20 cellular contexts compared by ENCODE assay signal in the genomic region with DNA sequence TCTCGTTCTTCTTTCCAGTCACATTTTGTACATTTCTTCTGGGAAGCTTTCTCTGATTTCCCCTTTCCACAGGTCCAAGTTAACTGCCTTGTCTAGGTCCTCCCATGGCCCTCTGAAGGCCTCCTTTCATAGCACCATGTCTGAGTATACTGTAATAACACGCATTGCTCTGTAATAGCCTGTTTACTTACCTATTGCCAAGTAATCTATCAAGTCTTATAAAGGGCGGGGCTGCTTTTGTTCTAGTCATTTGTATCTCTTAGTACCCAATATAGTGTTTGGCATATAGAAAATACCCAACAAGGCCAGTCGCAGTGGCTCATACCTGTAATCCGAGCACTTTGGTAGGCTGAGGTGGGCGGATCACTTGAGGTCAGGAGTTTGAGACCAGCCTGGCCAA. TPM values are rescaled to one million over a fixed set of nuclear protein-coding genes. Genes with fewer than 3 reads are reported as not detected.
DNase-seq lines count a peak whose midpoint lies in the region; ATAC-seq and TF ChIP-seq lines count a peak whose summit lies in the region.
"Had no signal": no experiment of that assay in that cellular context is flagged by ENCODE, and none has a peak within 500 bp of the region (broad histone marks: within the 10 kb centered on the region; RNA-seq: fewer than 3 reads in every experiment).

No MANE protein-coding gene starts in this region.

- H3K27me3 ChIP-seq in Panc1 (ENCODE audit: control insufficient read depth, insufficient read depth, low read length) (no peaks in the 10 kb centered on the region), transverse colon (no peaks in the 10 kb centered on the region)
- H3K27me3 ChIP-seq: MG63 had no signal

- peak; percentile 46 for ATAC-seq in activated CD4-positive, alpha-beta T cell treated with anti-CD3 and anti-CD28 coated beads for 36 hours
- ATAC-seq in Panc1 (no peak), SK-N-SH treated with all-trans-retinoic acid at 6 μM for 48 hours (no peak)

- no peak for TF ChIP-seq EP300 in transverse colon (IDR thresholded peaks at IDR 0.05; ENCODE audit: low read depth)

- H3K4me1 Mint-ChIP-seq in activated CD4-positive, alpha-beta T cell treated with anti-CD3 and anti-CD28 coated beads for 36 hours: peaks cover 31% of the 10 kb centered on the region
- peaks cover 37% of the 10 kb centered on the region for H3K4me1 Mint-ChIP-seq in activated CD4-positive, alpha-beta T cell treated with anti-CD3 and anti-CD28 coated beads, Interleukin-2, amount 10 ng/mL, durations not matched to agents 7 days and 5 days
- H3K4me1 Mint-ChIP-seq in glutamatergic neuron (ENCODE audit: low read depth, unreplicated experiment): peaks cover 6% of the 10 kb centered on the region

- in situ Hi-C loops in Panc1 (cut with HindIII; ENCODE audit: low pct_unique_long_range_greater_than_20kb, low sequenced_read_pairs): no loop called here
- in situ Hi-C loops in transverse colon (cut with MboI; ENCODE audit: low pct_ligation_motif_present in 1 of 4, low pct_unique_long_range_greater_than_20kb in 1 of 4, low sequenced_read_pairs in 3 of 4): no loop called here

- H3K4me1 ChIP-seq in Panc1 (ENCODE audit: control insufficient read depth, insufficient read depth, low read length): peaks cover 46% of the 10 kb centered on the region
- H3K4me1 ChIP-seq in transverse colon: peaks cover 46 to 79% (median 52%) of the 10 kb centered on the region in 4 donors

- H3K9me3 Mint-ChIP-seq in activated CD4-positive, alpha-beta T cell treated with anti-CD3 and anti-CD28 coated beads for 36 hours (ENCODE audit: low read depth): no peaks in the 10 kb centered on the region
- no peaks in the 10 kb centered on the region for H3K9me3 Mint-ChIP-seq in activated CD4-positive, alpha-beta T cell treated with anti-CD3 and anti-CD28 coated beads, Interleukin-2, amount 10 ng/mL, durations not matched to agents 7 days and 5 days
- H3K9me3 Mint-ChIP-seq in glutamatergic neuron (ENCODE audit: unreplicated experiment): no peaks in the 10 kb centered on the region
- H3K9me3 Mint-ChIP-seq: CD14-positive monocyte, IgD-negative memory B cell had no signal

- H3K27ac ChIP-seq in Panc1 (ENCODE audit: low read length) (peak overlapping the region; percentile 31; the same call in 1 of the 2 replicates), epithelial cell of prostate (peak overlapping the region; percentile 11), transverse colon (peak overlapping the region in 3 of 4 donors; percentile 14 to 76 (median 72))
- H3K27ac ChIP-seq: 22Rv1 had no signal

- no TSS peak for BruUV-seq in Panc1 (replicated peaks; lab: Mats Ljungman, UMichigan)

- no peaks in the 10 kb centered on the region for H3K9me3 ChIP-seq in Panc1 (ENCODE audit: control insufficient read depth, insufficient read depth, low read depth, low read length)
- H3K9me3 ChIP-seq in transverse colon: no peaks in the 10 kb centered on the region
- H3K9me3 ChIP-seq: MG63 had no signal

- no peak for DNase-seq in activated CD4-positive, alpha-beta T cell treated with anti-CD3 and anti-CD28 coated beads for 36 hours
- no peak for DNase-seq in activated CD4-positive, alpha-beta T cell treated with anti-CD3 and anti-CD28 coated beads, Interleukin-2, amount 10 ng/mL, durations not matched to agents 7 days and 5 days
- DNase-seq in Panc1 (ENCODE audit: low read depth, low spot score): no peak
- no peak for DNase-seq in epithelial cell of prostate (ENCODE audit: low read depth, low spot score)
- no peak for DNase-seq in transverse colon
- no peak for DNase-seq in glutamatergic neuron
- DNase-seq in mucosa of gallbladder (ENCODE audit: low spot score): no peak
- DNase-seq: AML-193, DMS79 treated with DMSO at 0.1 percent for 48 hours, GM23248, HCEC 1CT, Kasumi-1, MG63, NCI-H1092, NCI-H1436 treated with DMSO at 0.1 percent for 48 hours, NCI-H2029 had no signal

- POLR2A ChIA-PET in activated CD4-positive, alpha-beta T cell treated with anti-CD3 and anti-CD28 coated beads for 36 hours (lab: Charles Lee): interaction anchor here (0.6 kb wide), 1 partner anchor 963 kb away, joined by 3 read pairs; no protein-coding TSS in a partner anchor
- POLR2A ChIA-PET in activated CD4-positive, alpha-beta T cell treated with anti-CD3 and anti-CD28 coated beads, Interleukin-2, amount 10 ng/mL, durations not matched to agents 7 days and 5 days (lab: Charles Lee): no interaction called here
- POLR2A ChIA-PET in Panc1 (lab: Charles Lee): no interaction called here

- intact Hi-C loops in activated CD4-positive, alpha-beta T cell treated with anti-CD3 and anti-CD28 coated beads for 36 hours (cut with DNase I, micrococcal nuclease): loop anchor here in 1 of 2 experiments (2.0 kb wide), 1 partner anchor 15 kb away; no protein-coding TSS in a partner anchor
- intact Hi-C loops in Panc1 (cut with micrococcal nuclease; ENCODE audit: unreplicated experiment) (no loop called here), transverse colon (cut with DNase I; ENCODE audit: low total_unique reads) (no loop called here)

- no peak overlapping the region for H3K4me3 Mint-ChIP-seq in activated CD4-positive, alpha-beta T cell treated with anti-CD3 and anti-CD28 coated beads for 36 hours
- no peak overlapping the region for H3K4me3 Mint-ChIP-seq in activated CD4-positive, alpha-beta T cell treated with anti-CD3 and anti-CD28 coated beads, Interleukin-2, amount 10 ng/mL, durations not matched to agents 7 days and 5 days
- no peak overlapping the region for H3K4me3 Mint-ChIP-seq in glutamatergic neuron (ENCODE audit: unreplicated experiment)
- H3K4me3 Mint-ChIP-seq: CD14-positive monocyte had no signal

- CTCF ChIA-PET in activated CD4-positive, alpha-beta T cell treated with anti-CD3 and anti-CD28 coated beads for 36 hours (lab: Charles Lee): interaction anchor here (1.0 kb wide), 1 partner anchor 47 kb away, joined by 3 read pairs; no protein-coding TSS in a partner anchor
- CTCF ChIA-PET in activated CD4-positive, alpha-beta T cell treated with anti-CD3 and anti-CD28 coated beads, Interleukin-2, amount 10 ng/mL, durations not matched to agents 7 days and 5 days (lab: Charles Lee): interaction anchor here (0.9 to 1.1 kb wide), 2 partner anchors 21 to 25 kb away, joined by 3 to 5 read pairs; no protein-coding TSS in a partner anchor
- CTCF ChIA-PET in Panc1 (lab: Charles Lee): no interaction called here

- no peak for TF ChIP-seq POLR2A in transverse colon (IDR thresholded peaks at IDR 0.05)

- H3K36me3 ChIP-seq in Panc1 (ENCODE audit: control insufficient read depth, insufficient read depth, low read length) (no peaks in the 10 kb centered on the region), transverse colon (no peaks in the 10 kb centered on the region)

- TF ChIP-seq CTCF in Panc1 (IDR thresholded peaks at IDR 0.05) (no peak), transverse colon (IDR thresholded peaks at IDR 0.05) (no peak), glutamatergic neuron (IDR thresholded peaks at IDR 0.05; ENCODE audit: partially characterized antibody, unreplicated experiment) (no peak)

- no peak overlapping the region for H3K27ac Mint-ChIP-seq in activated CD4-positive, alpha-beta T cell treated with anti-CD3 and anti-CD28 coated beads for 36 hours
- H3K27ac Mint-ChIP-seq in activated CD4-positive, alpha-beta T cell treated with anti-CD3 and anti-CD28 coated beads, Interleukin-2, amount 10 ng/mL, durations not matched to agents 7 days and 5 days: no peak overlapping the region
- no peak overlapping the region for H3K27ac Mint-ChIP-seq in glutamatergic neuron (ENCODE audit: unreplicated experiment)

- WGBS in transverse colon (ENCODE audit: low coverage in 1 of 2), 2 donors: 57 to 58% methylated on average over 6 of the region's 6 CpGs

- H3K4me3 ChIP-seq in Panc1 (ENCODE audit: low read depth in 2 of 2, low read length in 2 of 2) (no peak overlapping the region), transverse colon (no peak overlapping the region)
- H3K4me3 ChIP-seq: GM23248, MG63 had no signal

- no peaks in the 10 kb centered on the region for H3K27me3 Mint-ChIP-seq in activated CD4-positive, alpha-beta T cell treated with anti-CD3 and anti-CD28 coated beads for 36 hours
- H3K27me3 Mint-ChIP-seq in activated CD4-positive, alpha-beta T cell treated with anti-CD3 and anti-CD28 coated beads, Interleukin-2, amount 10 ng/mL, durations not matched to agents 7 days and 5 days: no peaks in the 10 kb centered on the region
- H3K27me3 Mint-ChIP-seq in glutamatergic neuron (ENCODE audit: unreplicated experiment): peaks cover 5% of the 10 kb centered on the region
- H3K27me3 Mint-ChIP-seq: IgD-negative memory B cell had no signal

- H3K36me3 Mint-ChIP-seq in activated CD4-positive, alpha-beta T cell treated with anti-CD3 and anti-CD28 coated beads for 36 hours (ENCODE audit: low read depth): peaks cover 9% of the 10 kb centered on the region
- peaks cover 19% of the 10 kb centered on the region for H3K36me3 Mint-ChIP-seq in activated CD4-positive, alpha-beta T cell treated with anti-CD3 and anti-CD28 coated beads, Interleukin-2, amount 10 ng/mL, durations not matched to agents 7 days and 5 days (ENCODE audit: low read depth)
- H3K36me3 Mint-ChIP-seq in glutamatergic neuron (ENCODE audit: unreplicated experiment): no peaks in the 10 kb centered on the region

TF ChIP-seq in SK-N-SH treated with all-trans-retinoic acid at 6 μM for 48 hours, 23 proteins besides CTCF, POLR2A, EP300 and RAD21 (continues in another document):
- TF ChIP-seq ZC3H10 (CRISPR knock-in tag; IDR thresholded peaks at IDR 0.05) (no peak), RARB (CRISPR knock-in tag; IDR thresholded peaks at IDR 0.05) (no peak), ISL1 (CRISPR knock-in tag; IDR thresholded peaks at IDR 0.05) (no peak), ZFP3 (CRISPR knock-in tag; IDR thresholded peaks at IDR 0.05) (no peak), ARNTL (CRISPR knock-in tag; IDR thresholded peaks at IDR 0.05; ENCODE audit: borderline replicate concordance, low read depth) (no peak), ZNF565 (CRISPR knock-in tag; conservative IDR thresholded peaks at IDR 0.05; ENCODE audit: low read depth) (no peak), CSDC2 (CRISPR knock-in tag; IDR thresholded peaks at IDR 0.05) (no peak), GLIS3 (CRISPR knock-in tag; IDR thresholded peaks at IDR 0.05) (no peak)

RNA-seq across cellular contexts. Expression of a gene that starts 17.9 kb away (rescaled TPM):
- 10 to 100 TPM; 79.0 to 92.8 TPM for total RNA-seq in activated CD4-positive, alpha-beta T cell treated with anti-CD3 and anti-CD28 coated beads for 36 hours
- total RNA-seq in activated CD4-positive, alpha-beta T cell treated with anti-CD3 and anti-CD28 coated beads, Interleukin-2, amount 10 ng/mL, durations not matched to agents 7 days and 5 days: 10 to 100 TPM; 66.4 to 75.3 TPM
- 42.2 TPM for total RNA-seq in Panc1 (2021; ENCODE audit: unreplicated experiment)
- polyA plus RNA-seq in Panc1 (2012; ENCODE audit: insufficient read length): 27.3 TPM
- total RNA-seq in transverse colon: 10 to 100 TPM; 19.3 to 34.8 (median 28.8) TPM
- 47.5 TPM for total RNA-seq in glutamatergic neuron (ENCODE audit: unreplicated experiment)
- total RNA-seq in mucosa of gallbladder: 24.0 TPM

Comparison
In these comparisons a context has a peak if more than half of its experiments do, and no peak if none do; other contexts are left out.
1. H3K27ac ChIP-seq: peak in every context shown above with its lines; median percentile 72 in transverse colon; 31 in Panc1; 11 in epithelial cell of prostate.